In the genomic region with DNA sequence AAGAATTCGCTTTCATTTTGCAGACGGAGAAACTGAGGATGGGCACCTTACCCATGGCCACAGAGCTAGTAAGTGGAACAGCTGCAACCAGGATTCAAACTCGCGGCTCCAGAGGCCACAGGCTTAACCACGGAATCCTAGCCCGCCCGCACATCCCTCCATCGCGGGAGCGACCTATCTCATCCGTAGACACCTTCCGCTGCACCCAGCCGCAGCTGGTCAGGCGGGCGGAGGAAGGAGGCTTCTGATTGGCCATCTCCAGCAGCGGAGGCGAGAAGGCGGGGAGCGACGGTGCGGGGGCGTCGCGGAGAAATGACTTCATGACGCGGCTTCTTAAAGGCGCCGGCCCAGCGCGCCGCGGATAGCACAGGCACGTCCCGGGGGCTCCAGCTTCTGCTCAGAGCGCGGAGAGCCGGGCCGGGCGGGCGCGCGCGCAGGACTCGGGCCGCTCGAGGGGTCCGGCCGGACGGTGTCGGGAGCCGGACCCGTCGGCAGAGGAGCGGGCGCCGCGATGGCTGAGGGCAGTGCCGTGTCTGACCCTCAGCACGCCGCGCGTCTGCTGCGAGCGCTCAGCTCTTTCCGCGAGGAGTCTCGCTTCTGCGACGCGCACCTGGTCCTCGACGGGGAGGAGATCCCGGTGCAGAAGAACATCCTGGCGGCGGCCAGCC, we compare ENCODE assay signal across 8 cellular contexts. TPM values are rescaled to one million over a fixed set of nuclear protein-coding genes. Genes with fewer than 3 reads are reported as not detected.
A peak's percentile ranks its signal among the peaks of the same experiment; 100 is the strongest.
DNase-seq lines count a peak whose midpoint lies in the region; ATAC-seq and TF ChIP-seq lines count a peak whose summit lies in the region.

A gene with protein sequence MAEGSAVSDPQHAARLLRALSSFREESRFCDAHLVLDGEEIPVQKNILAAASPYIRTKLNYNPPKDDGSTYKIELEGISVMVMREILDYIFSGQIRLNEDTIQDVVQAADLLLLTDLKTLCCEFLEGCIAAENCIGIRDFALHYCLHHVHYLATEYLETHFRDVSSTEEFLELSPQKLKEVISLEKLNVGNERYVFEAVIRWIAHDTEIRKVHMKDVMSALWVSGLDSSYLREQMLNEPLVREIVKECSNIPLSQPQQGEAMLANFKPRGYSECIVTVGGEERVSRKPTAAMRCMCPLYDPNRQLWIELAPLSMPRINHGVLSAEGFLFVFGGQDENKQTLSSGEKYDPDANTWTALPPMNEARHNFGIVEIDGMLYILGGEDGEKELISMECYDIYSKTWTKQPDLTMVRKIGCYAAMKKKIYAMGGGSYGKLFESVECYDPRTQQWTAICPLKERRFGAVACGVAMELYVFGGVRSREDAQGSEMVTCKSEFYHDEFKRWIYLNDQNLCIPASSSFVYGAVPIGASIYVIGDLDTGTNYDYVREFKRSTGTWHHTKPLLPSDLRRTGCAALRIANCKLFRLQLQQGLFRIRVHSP (plus strand): TSS at position 360 of the 668 bp plus-strand sequence. CDS start 152 bp downstream, at position 512.

- peak; percentile 94 for ATAC-seq in stimulated activated naive CD8-positive, alpha-beta T cell treated with anti-CD3 and anti-CD28 coated beads, Interleukin-15, Interleukin-2, amounts not matched to agents 100 U/mL and 50 U/mL, for 24 hours

- peaks cover 13% of the 10 kb centered on the region for H3K36me3 ChIP-seq in HAP-1 (replicated peaks)
- no peaks in the 10 kb centered on the region for H3K36me3 ChIP-seq in MG63

- TF ChIP-seq CTCF in fibroblast of the aortic adventitia (IDR thresholded peaks at IDR 0.05; ENCODE audit: insufficient read depth, low read length) (no peak), nephron (IDR thresholded peaks at IDR 0.05; ENCODE audit: unreplicated experiment in 3 of 3) (no peak)

- no peaks in the 10 kb centered on the region for H3K9me3 Mint-ChIP-seq in nephron

- H3K4me3 Mint-ChIP-seq in nephron: peak within 1 kb of the TSS; percentile 93 to 95 (median 93)

- H3K9me3 ChIP-seq in HAP-1 (0 out of 2 replicates have a peak, but pooled peaks cover 2% of the 10 kb centered on the region), MG63 (no peaks in the 10 kb centered on the region)

- peak within 1 kb of the TSS; percentile 79 for H3K4me3 ChIP-seq in HAP-1
- peak within 1 kb of the TSS; percentile 67 for H3K4me3 ChIP-seq in MG63
- H3K4me3 ChIP-seq in fibroblast of the aortic adventitia (ENCODE audit: low read depth, low read length): peak within 1 kb of the TSS; percentile 82

- peak within 1 kb of the TSS; percentile 59 to 91 (median 89) for H3K27ac Mint-ChIP-seq in nephron

- DNase-seq in G401 (ENCODE audit: low spot score) (peak; percentile 96), HAP-1 (ENCODE audit: low spot score in 2 of 2) (peak; percentile 93 to 97), MG63 (peak; percentile 91), SHP77 (lab: John Stamatoyannopoulos, UW) (peak; percentile 97 to 99), activated gamma-delta T cell (lab: John Stamatoyannopoulos, UW) (peak; percentile 89), fibroblast of the aortic adventitia (ENCODE audit: low read depth) (peak; percentile 94)
- DNase-seq in stimulated activated naive CD8-positive, alpha-beta T cell treated with anti-CD3 and anti-CD28 coated beads, Interleukin-15, Interleukin-2, amounts not matched to agents 100 U/mL and 50 U/mL, for 24 hours: peak; percentile 94

- H3K27me3 ChIP-seq in HAP-1 (ENCODE audit: low read depth): no peaks in the 10 kb centered on the region
- no peaks in the 10 kb centered on the region for H3K27me3 ChIP-seq in MG63

- peaks cover 28% of the 10 kb centered on the region for H3K4me1 Mint-ChIP-seq in nephron

- in situ Hi-C loops in G401 (cut with HindIII; ENCODE audit: low sequenced_read_pairs): no loop called here
- in situ Hi-C loops in HAP-1 (cut with MboI; ENCODE audit: low sequenced_read_pairs): no loop called here

- peaks cover 17% of the 10 kb centered on the region for H3K4me1 ChIP-seq in HAP-1

- H3K36me3 Mint-ChIP-seq in nephron (ENCODE audit: low read depth): no peaks in the 10 kb centered on the region

- no peaks in the 10 kb centered on the region for H3K27me3 Mint-ChIP-seq in nephron (ENCODE audit: low read depth)

RNA-seq across cellular contexts. Expression of the gene that starts here (rescaled TPM):
- 4.7 and 5.1 TPM in 2 replicates for total RNA-seq in G401 (2014; rRNA removed; shearing (Covaris generic))
- 1.9 and 2.5 TPM in 2 replicates for total RNA-seq in MG63 (2014; rRNA removed; shearing (Covaris generic); ENCODE audit: low replicate concordance)
- total RNA-seq in fibroblast of the aortic adventitia (ENCODE audit: low replicate concordance): 6.2 and 21.3 TPM in 2 replicates

Comparison
In these comparisons a context has a peak if more than half of its experiments do, and no peak if none do; other contexts are left out.
1. Peak in every context shown above with its lines: DNase-seq, ATAC-seq and H3K4me3 ChIP-seq.